Comparison of ENCODE assay signal across 24 cellular contexts in the genomic region with DNA sequence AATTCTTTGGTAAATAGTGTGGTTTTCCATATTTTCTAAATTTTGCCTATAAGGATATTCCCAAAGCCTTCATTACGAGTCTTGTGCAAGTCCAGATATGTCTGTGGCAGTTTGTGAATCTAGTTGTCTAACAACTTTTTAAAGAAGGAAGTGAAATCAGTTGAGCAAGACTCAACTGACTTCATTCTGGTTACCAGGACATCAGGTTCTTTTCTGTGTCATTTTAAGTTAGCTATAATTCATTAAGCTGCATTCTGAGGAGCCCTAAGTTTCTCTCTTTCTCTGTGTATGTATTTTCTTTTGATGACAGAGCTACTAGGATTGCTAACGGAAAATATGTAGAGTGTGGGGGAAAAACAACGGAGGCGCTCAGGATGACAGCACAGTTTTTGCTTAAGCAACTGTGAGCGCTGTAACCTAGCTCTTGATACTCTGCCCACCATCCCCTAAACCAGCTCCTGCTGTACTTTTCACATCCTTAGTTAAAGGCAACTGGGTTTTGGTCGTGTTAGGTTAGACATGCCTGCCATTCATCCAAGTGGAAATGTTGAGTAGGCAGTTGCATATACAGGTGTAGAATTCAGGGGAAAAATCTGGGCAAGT. TPM values are rescaled to one million over a fixed set of nuclear protein-coding genes. Genes with fewer than 3 reads are reported as not detected.
DNase-seq lines count a peak whose midpoint lies in the region; ATAC-seq, FAIRE-seq and TF ChIP-seq lines count a peak whose summit lies in the region.
"Had no signal": no experiment of that assay in that cellular context is flagged by ENCODE, and none has a peak within 500 bp of the region (broad histone marks: within the 10 kb centered on the region; RNA-seq: fewer than 3 reads in every experiment).

No MANE protein-coding gene starts in this region.

- DNase-seq in CD14-positive monocyte (ENCODE audit: low spot score): no peak
- DNase-seq in MV-4-11 (lab: John Stamatoyannopoulos, UW): peak; percentile 95
- DNase-seq in caudate nucleus (lab: John Stamatoyannopoulos, UW): peak in 1 of 61 donors; percentile 12
- DNase-seq in GM19239 (ENCODE audit: insufficient read length, low spot score): no peak
- DNase-seq: ACHN; activated CD4-positive, alpha-beta T cell treated with anti-CD3 and anti-CD28 coated beads, Interleukin-2, amount 50 U/mL, for 4 hours; activated T-cell treated with anti-CD3 and anti-CD28 coated beads, Interleukin-2, amount 50 U/mL, for 4 hours; CD8-positive, alpha-beta T cell; DMS79 treated with DMSO at 0.1 percent for 48 hours; IMR-90; NCI-H1092; NCI-H748 treated with DMSO at 0.1 percent for 48 hours; retina; RPMI8226; T-cell; uterus had no signal

- FAIRE-seq in GM19239 (lab: Jason Lieb, UNC): no peak
- FAIRE-seq: GM18507, islet of Langerhans had no signal

- H3K4me1 ChIP-seq in muscle layer of duodenum (ENCODE audit: control insufficient read depth in 1 of 2, insufficient read depth in 2 of 2, low read length in 2 of 2): no peaks in the 10 kb centered on the region
- H3K4me1 ChIP-seq: uterus had no signal

- peaks cover 47 to 69% of the 10 kb centered on the region in 2 donors for H3K36me3 ChIP-seq in muscle layer of duodenum (ENCODE audit: control insufficient read depth in 1 of 2, insufficient read depth in 2 of 2, low read length in 2 of 2)
- H3K36me3 ChIP-seq: uterus had no signal

- TF ChIP-seq CTCF in CD14-positive monocyte (IDR thresholded peaks at IDR 0.05): no peak

- no peaks in the 10 kb centered on the region for H3K27me3 ChIP-seq in muscle layer of duodenum (ENCODE audit: low read depth, low read length)
- H3K27me3 ChIP-seq: uterus had no signal

- peaks cover 70 to 79% of the 10 kb centered on the region in 2 donors for H3K36me3 Mint-ChIP-seq in CD14-positive monocyte

- ATAC-seq in HG03378 (IDR thresholded peaks at IDR 0.05; ENCODE audit: unreplicated experiment) (no peak), HG03175 (IDR thresholded peaks at IDR 0.05; ENCODE audit: unreplicated experiment) (no peak), HG03432 (IDR thresholded peaks at IDR 0.05; ENCODE audit: unreplicated experiment) (no peak)
- ATAC-seq: activated naive CD4-positive, alpha-beta T cell treated with anti-CD3 and anti-CD28 coated beads, Interleukin-2, amount 50 U/mL, for 72 hours; activated T-cell treated with anti-CD3 and anti-CD28 coated beads, Interleukin-2, amount 50 U/mL, for 4 hours; CD8-positive, alpha-beta T cell; T-cell had no signal

- intact Hi-C loops in CD14-positive monocyte (cut with micrococcal nuclease): no loop called here

- H3K27me3 Mint-ChIP-seq in CD14-positive monocyte (ENCODE audit: low read depth in 3 of 3): peaks cover 0 to 3% (median 0%) of the 10 kb centered on the region in 3 donors
- H3K27me3 Mint-ChIP-seq: stimulated activated naive CD8-positive, alpha-beta T cell treated with anti-CD3 and anti-CD28 coated beads, Interleukin-15, Interleukin-2, amounts not matched to agents 100 ng/mL and 50 ng/mL, for 24 hours; T-cell had no signal

- peaks cover 60% of the 10 kb centered on the region for H3K4me1 Mint-ChIP-seq in CD14-positive monocyte

- no peaks in the 10 kb centered on the region for H3K9me3 ChIP-seq in muscle layer of duodenum (ENCODE audit: control insufficient read depth in 1 of 2, low read length in 2 of 2)
- H3K9me3 ChIP-seq: uterus had no signal

- H3K4me3 Mint-ChIP-seq in CD14-positive monocyte: peak overlapping the region; percentile 62 to 64
- H3K4me3 Mint-ChIP-seq: activated T-cell treated with anti-CD3 and anti-CD28 coated beads, Interleukin-2, amount 50 U/mL, for 4 hours; CD8-positive, alpha-beta T cell; stimulated activated naive CD8-positive, alpha-beta T cell treated with anti-CD3 and anti-CD28 coated beads, Interleukin-15, Interleukin-2, amounts not matched to agents 100 ng/mL and 50 ng/mL, for 24 hours; T-cell had no signal

- H3K4me3 ChIP-seq in muscle layer of duodenum (ENCODE audit: low read depth in 1 of 2, low read length in 2 of 2): no peak overlapping the region
- H3K4me3 ChIP-seq: uterus had no signal

- no peaks in the 10 kb centered on the region for H3K9me3 Mint-ChIP-seq in CD14-positive monocyte
- H3K9me3 Mint-ChIP-seq: activated naive CD4-positive, alpha-beta T cell treated with anti-CD3 and anti-CD28 coated beads, Interleukin-2, amount 50 U/mL, for 72 hours; activated T-cell treated with anti-CD3 and anti-CD28 coated beads, Interleukin-2, amount 50 U/mL, for 4 hours; CD8-positive, alpha-beta T cell; stimulated activated naive CD8-positive, alpha-beta T cell treated with anti-CD3 and anti-CD28 coated beads, Interleukin-15, Interleukin-2, amounts not matched to agents 100 ng/mL and 50 ng/mL, for 24 hours; T-cell had no signal

- H3K27ac ChIP-seq in caudate nucleus (ENCODE audit: low read depth, low read length): peak overlapping the region; percentile 44
- peak overlapping the region; percentile 68 for H3K27ac ChIP-seq in muscle layer of duodenum (ENCODE audit: low read length)
- H3K27ac ChIP-seq: uterus had no signal

- peak overlapping the region; percentile 88 to 96 (median 94) for H3K27ac Mint-ChIP-seq in CD14-positive monocyte
- H3K27ac Mint-ChIP-seq: activated naive CD4-positive, alpha-beta T cell treated with anti-CD3 and anti-CD28 coated beads, Interleukin-2, amount 50 U/mL, for 72 hours; CD8-positive, alpha-beta T cell; stimulated activated naive CD8-positive, alpha-beta T cell treated with anti-CD3 and anti-CD28 coated beads, Interleukin-15, Interleukin-2, amounts not matched to agents 100 ng/mL and 50 ng/mL, for 24 hours; T-cell had no signal

RNA-seq across cellular contexts. Expression of a gene that starts 9.1 kb away (rescaled TPM):
- 100 to 1,000 TPM; 225 to 262 TPM for polyA plus RNA-seq in CD14-positive monocyte
